In the genomic region with DNA sequence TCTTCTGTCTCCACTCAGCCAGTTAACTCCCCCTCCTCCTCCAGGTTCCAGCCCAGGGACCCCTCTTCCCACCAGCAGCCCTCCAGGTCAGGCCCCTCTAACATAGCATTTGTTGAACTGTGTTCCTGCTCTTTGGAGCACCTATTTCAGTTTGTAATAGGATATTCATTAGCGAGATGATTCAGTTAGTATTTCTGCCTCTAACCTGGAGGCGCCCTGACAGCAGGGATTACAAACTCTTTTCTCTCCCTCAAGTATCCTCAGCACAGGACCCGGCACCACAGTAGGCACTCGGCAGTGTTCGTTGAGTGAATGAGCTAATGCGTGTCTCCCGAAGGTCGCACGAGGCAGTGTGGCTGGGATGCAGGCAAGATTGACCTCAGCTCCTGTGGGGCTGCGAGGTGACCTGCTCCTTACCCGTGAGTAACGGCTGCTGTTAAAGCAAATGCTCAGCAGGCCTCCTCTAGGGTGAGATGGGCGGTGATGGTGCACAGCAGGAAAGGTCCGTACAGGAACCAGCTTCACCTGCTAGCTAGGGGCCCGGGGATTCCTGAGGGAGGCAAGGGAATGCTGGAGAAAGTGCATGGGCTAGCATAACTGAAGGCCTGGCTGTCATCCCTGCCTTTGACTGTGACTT, we compare ENCODE assay signal across 14 cellular contexts.
"Had no signal": no experiment of that assay in that cellular context is flagged by ENCODE, and none has a peak within 500 bp of the region (broad histone marks: within the 10 kb centered on the region; RNA-seq: fewer than 3 reads in every experiment).

No MANE protein-coding gene starts in this region.

- ATAC-seq: foreskin keratinocyte; lower lobe of right lung; naive thymus-derived CD8-positive, alpha-beta T cell; stimulated activated naive CD8-positive, alpha-beta T cell treated with anti-CD3 and anti-CD28 coated beads, Interleukin-15, Interleukin-2, amounts not matched to agents 100 U/mL and 50 U/mL, for 24 hours had no signal

- H3K27me3 ChIP-seq: foreskin keratinocyte, heart right ventricle, suprapubic skin had no signal

- H3K4me1 Mint-ChIP-seq: activated B cell treated with CpG ODN at 0.5 μM for 24 hours had no signal

- H3K4me3 Mint-ChIP-seq: activated B cell treated with CpG ODN at 0.5 μM for 24 hours; activated CD4-positive, alpha-beta T cell treated with anti-CD3 and anti-CD28 coated beads, Interleukin-2, amount 10 ng/mL, durations not matched to agents 24 days and 14 days; activated naive CD8-positive, alpha-beta T cell; naive thymus-derived CD8-positive, alpha-beta T cell had no signal

- H3K9me3 Mint-ChIP-seq: activated B cell treated with CpG ODN at 0.5 μM for 24 hours; activated CD4-positive, alpha-beta T cell treated with anti-CD3 and anti-CD28 coated beads, Interleukin-2, amount 10 ng/mL, durations not matched to agents 24 days and 14 days; naive thymus-derived CD8-positive, alpha-beta T cell had no signal

- DNase-seq: activated B cell treated with CpG ODN at 0.5 μM for 24 hours; activated CD4-positive, alpha-beta T cell treated with anti-CD3 and anti-CD28 coated beads, Interleukin-2, amount 10 ng/mL, durations not matched to agents 24 days and 14 days; foreskin keratinocyte; heart right ventricle; lower lobe of right lung; naive thymus-derived CD8-positive, alpha-beta T cell; stimulated activated CD4-positive, alpha-beta T cell treated with anti-CD3 and anti-CD28 coated beads, Interleukin-4, amount 100 ng/mL, for 1 hour; stimulated activated CD8-positive, alpha-beta memory T cell treated with anti-CD3 and anti-CD28 coated beads, Interleukin-4, amount 100 ng/mL, for 48 hours; stimulated activated naive CD8-positive, alpha-beta T cell treated with anti-CD3 and anti-CD28 coated beads, Interleukin-15, Interleukin-2, amounts not matched to agents 100 U/mL and 50 U/mL, for 24 hours; T-helper 1 cell had no signal

- H3K36me3 ChIP-seq: prostate gland had no signal

- H3K27ac Mint-ChIP-seq: activated B cell treated with CpG ODN at 0.5 μM for 24 hours; activated CD4-positive, alpha-beta T cell treated with anti-CD3 and anti-CD28 coated beads, Interleukin-2, amount 10 ng/mL, durations not matched to agents 24 days and 14 days; activated naive CD8-positive, alpha-beta T cell had no signal

- H3K4me3 ChIP-seq: heart right ventricle, lower lobe of right lung, prostate gland, SK-N-MC, suprapubic skin had no signal

- H3K4me1 ChIP-seq: foreskin keratinocyte, suprapubic skin had no signal

- H3K9me3 ChIP-seq: heart right ventricle, lower lobe of right lung, prostate gland, suprapubic skin had no signal

- H3K27me3 Mint-ChIP-seq: activated B cell treated with CpG ODN at 0.5 μM for 24 hours; activated CD4-positive, alpha-beta T cell treated with anti-CD3 and anti-CD28 coated beads, Interleukin-2, amount 10 ng/mL, durations not matched to agents 24 days and 14 days; activated naive CD8-positive, alpha-beta T cell; naive thymus-derived CD8-positive, alpha-beta T cell had no signal

- H3K27ac ChIP-seq: foreskin keratinocyte, heart right ventricle, lower lobe of right lung, prostate gland, SK-N-MC, suprapubic skin had no signal
